14 cellular contexts compared by ENCODE assay signal in the genomic region with DNA sequence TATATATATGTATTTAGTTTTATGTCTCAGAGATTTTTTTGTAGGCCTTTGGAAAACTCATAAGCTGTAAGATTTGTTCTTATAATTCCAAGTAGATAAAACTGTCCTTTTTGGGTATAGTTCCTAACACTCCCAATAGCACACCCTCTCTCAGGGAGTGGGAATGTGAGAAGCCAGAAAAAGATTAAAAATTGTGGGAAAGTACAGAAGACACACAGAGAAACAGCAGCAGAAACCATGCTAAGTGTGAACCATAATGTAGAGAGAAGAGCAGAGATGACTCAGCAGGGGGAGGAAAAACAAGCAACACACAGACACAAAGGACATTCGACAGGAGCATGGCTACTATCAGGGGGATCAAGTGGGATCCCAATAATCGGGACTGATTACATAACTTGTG.
"Had no signal": no experiment of that assay in that cellular context is flagged by ENCODE, and none has a peak within 500 bp of the region (broad histone marks: within the 10 kb centered on the region; RNA-seq: fewer than 3 reads in every experiment).

No MANE protein-coding gene starts in this region.

- H3K27me3 ChIP-seq: neural progenitor cell, pancreas, stomach, thyroid gland had no signal

- H3K27ac ChIP-seq: neural progenitor cell, pancreas, skin epidermis, stomach, thyroid gland had no signal

- DNase-seq: activated CD4-positive, alpha-beta T cell treated with anti-CD3 and anti-CD28 coated beads, Interleukin-2, amount 50 U/mL, for 1 hour; activated CD4-positive, CD25-positive, alpha-beta regulatory T cell; activated effector memory CD4-positive, alpha-beta T cell treated with Interleukin-2 at 50 U/mL for 16 hours; activated T-cell treated with anti-CD3 and anti-CD28 coated beads, Interleukin-2, amount 50 U/mL, for 1 hour; effector memory CD8-positive, alpha-beta T cell; erythroblast; left colon; pancreas; retina; stomach; thyroid gland had no signal

- H3K36me3 ChIP-seq: neural progenitor cell, pancreas, stomach, thyroid gland had no signal

- H3K4me2 ChIP-seq: neural progenitor cell had no signal

- ATAC-seq: activated naive CD4-positive, alpha-beta T cell treated with anti-CD3 and anti-CD28 coated beads, Interleukin-2, amount 50 U/mL, for 72 hours; effector memory CD8-positive, alpha-beta T cell; left colon; pancreas had no signal

- H2AFZ ChIP-seq: neural progenitor cell had no signal

- H3K9ac ChIP-seq: neural progenitor cell had no signal

- H3K4me3 ChIP-seq: neural progenitor cell, pancreas, skin epidermis, stomach, thyroid gland had no signal

- H3K9me3 ChIP-seq: pancreas, stomach, thyroid gland had no signal

- H3K4me1 ChIP-seq: neural progenitor cell, stomach had no signal
